In genomic region chr5:150350524-150351344, GRCh38 we compare ENCODE assay signal across 1 cellular context.
TF ChIP-seq lines count a peak whose summit lies in the region.

No MANE protein-coding gene starts in this region.

TF ChIP-seq in HepG2, 621 proteins besides CTCF, POLR2A, EP300 and RAD21 (continued from another document and continues in another):
- TF ChIP-seq TRIM22 (IDR thresholded peaks at IDR 0.05) (no peak), ZNF546 (CRISPR knock-in tag; conservative IDR thresholded peaks at IDR 0.05) (no peak), ZSCAN25 (CRISPR knock-in tag; IDR thresholded peaks at IDR 0.05) (no peak), ZNF264 (CRISPR knock-in tag; IDR thresholded peaks at IDR 0.05) (peak; percentile 63; the same call in 1 of the 2 replicates), MEIS1 (CRISPR knock-in tag; IDR thresholded peaks at IDR 0.05; ENCODE audit: borderline replicate concordance) (peak; percentile 86; the same call in 1 of the 2 replicates), IRX3 (CRISPR knock-in tag; IDR thresholded peaks at IDR 0.05; ENCODE audit: borderline replicate concordance, low read depth) (no peak), NR2F6 (IDR thresholded peaks at IDR 0.05) (peak; percentile 100), NR2F6 (CRISPR knock-in tag; IDR thresholded peaks at IDR 0.05) (peak; percentile 100), ATF6 (CRISPR knock-in tag; conservative IDR thresholded peaks at IDR 0.05) (0 out of 2 replicates have a peak, but pooled peaks have one; percentile 58), FOXA1 (IDR thresholded peaks at IDR 0.05) (no peak), FOXA1 (CRISPR knock-in tag; IDR thresholded peaks at IDR 0.05) (peak; percentile 55), SP5 (CRISPR knock-in tag; IDR thresholded peaks at IDR 0.05; ENCODE audit: borderline replicate concordance, low read depth) (peak; percentile 50; the same call in 1 of the 2 replicates), ZNF639 (CRISPR knock-in tag; conservative IDR thresholded peaks at IDR 0.05) (peak; percentile 25; the same call in 1 of the 2 replicates), LRRFIP1 (CRISPR knock-in tag; conservative IDR thresholded peaks at IDR 0.05) (no peak), SALL1 (CRISPR knock-in tag; IDR thresholded peaks at IDR 0.05) (peak; percentile 92), YY1 (IDR thresholded peaks at IDR 0.05; ENCODE audit: insufficient read depth, insufficient replicate concordance, low read depth, low read length) (peak; percentile 34), ZNF260 (CRISPR knock-in tag; IDR thresholded peaks at IDR 0.05; ENCODE audit: borderline replicate concordance, low read depth) (no peak), SMAD9 (CRISPR knock-in tag; IDR thresholded peaks at IDR 0.05) (no peak), ZZZ3 (CRISPR knock-in tag; IDR thresholded peaks at IDR 0.05; ENCODE audit: borderline replicate concordance) (no peak), ZBTB38 (CRISPR knock-in tag; IDR thresholded peaks at IDR 0.05) (no peak), CAMTA2 (CRISPR knock-in tag; IDR thresholded peaks at IDR 0.05; ENCODE audit: borderline replicate concordance) (no peak), ZNF276 (CRISPR knock-in tag; IDR thresholded peaks at IDR 0.05; ENCODE audit: low read depth) (peak; percentile 63; the same call in 1 of the 2 replicates), HMGA1 (CRISPR knock-in tag; conservative IDR thresholded peaks at IDR 0.05) (no peak), ZNF282 (IDR thresholded peaks at IDR 0.05; ENCODE audit: partially characterized antibody) (no peak), ZMYM2 (CRISPR knock-in tag; IDR thresholded peaks at IDR 0.05) (no peak; the same call in 1 of the 2 replicates), HOXD1 (CRISPR knock-in tag; IDR thresholded peaks at IDR 0.05) (0 out of 2 replicates have a peak, but pooled peaks have one; percentile 30), ZNF570 (CRISPR knock-in tag; IDR thresholded peaks at IDR 0.05; ENCODE audit: borderline replicate concordance) (no peak), ZNF552 (CRISPR knock-in tag; IDR thresholded peaks at IDR 0.05; ENCODE audit: borderline replicate concordance) (no peak), TIGD3 (CRISPR knock-in tag; IDR thresholded peaks at IDR 0.05; ENCODE audit: borderline replicate concordance) (no peak), SRY (CRISPR knock-in tag; IDR thresholded peaks at IDR 0.05) (no peak), DR1 (CRISPR knock-in tag; IDR thresholded peaks at IDR 0.05) (no peak), ZBTB40 (IDR thresholded peaks at IDR 0.05) (no peak), ZBTB40 (CRISPR knock-in tag; IDR thresholded peaks at IDR 0.05) (no peak), ZNF317 (CRISPR knock-in tag; IDR thresholded peaks at IDR 0.05) (peak; percentile 36; the same call in 1 of the 2 replicates), E2F5 (CRISPR knock-in tag; conservative IDR thresholded peaks at IDR 0.05) (no peak)
